15 cellular contexts compared by ENCODE assay signal in the genomic region with DNA sequence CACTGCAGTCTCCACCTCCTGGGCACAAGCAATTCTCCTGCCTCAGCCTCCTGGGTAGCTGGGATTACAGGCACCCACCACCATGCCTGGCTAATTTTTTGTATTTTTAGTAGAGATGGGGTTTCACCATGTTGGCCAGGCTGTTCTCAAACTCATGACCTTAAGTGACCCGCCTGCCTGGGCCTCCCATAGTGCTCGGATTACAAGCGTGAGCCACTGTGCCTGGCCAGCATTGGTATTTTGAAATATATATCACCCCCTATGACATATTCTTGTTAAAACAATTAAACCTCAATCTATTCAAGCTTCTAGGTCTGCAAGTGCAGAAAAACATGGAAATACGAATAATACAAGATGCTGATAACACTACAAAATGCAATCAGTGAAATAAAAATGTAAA. TPM values are rescaled to one million over a fixed set of nuclear protein-coding genes. Genes with fewer than 3 reads are reported as not detected.
"Had no signal": no experiment of that assay in that cellular context is flagged by ENCODE, and none has a peak within 500 bp of the region (broad histone marks: within the 10 kb centered on the region; RNA-seq: fewer than 3 reads in every experiment).

No MANE protein-coding gene starts in this region.

RNA-seq across cellular contexts. Expression of a gene that starts 43.6 kb away (rescaled TPM):
- total RNA-seq: T-helper 17 cell had no signal

RNA-seq across cellular contexts. Expression of a gene that starts 49.1 kb away (rescaled TPM):
- total RNA-seq: activated CD4-positive, alpha-beta T cell treated with anti-CD3 and anti-CD28 coated beads for 36 hours; activated CD4-positive, alpha-beta T cell treated with anti-CD3 and anti-CD28 coated beads, Interleukin-2, amount 10 ng/mL, durations not matched to agents 7 days and 5 days; activated CD8-positive, alpha-beta T cell treated with anti-CD3 and anti-CD28 coated beads, Interleukin-2, amount 10 ng/mL, durations not matched to agents 7 days and 5 days; activated naive CD8-positive, alpha-beta T cell treated with anti-CD3 and anti-CD28 coated beads, Interleukin-2, amount 10 ng/mL, durations not matched to agents 7 days and 5 days; activated T-helper 2 cell treated with anti-CD3 and anti-CD28 coated beads, Interferon-gamma antibody, Interleukin-2, Interleukin-4, amounts not matched to agents 10 μg/mL and 5 μg/mL and 100 μg/mL, durations not matched to agents 14 hours and 24 hours and 36 hours; astrocyte; cardiac muscle cell; PC-3; Peyer's patch; Right ventricle myocardium inferior; SK-MEL-5; T-cell; T-helper 17 cell; WTC11 had no signal
- polyA plus RNA-seq: adipose tissue had no signal

RNA-seq across cellular contexts. Expression of a gene that starts 50.3 kb away (rescaled TPM):
- total RNA-seq: activated CD4-positive, alpha-beta T cell treated with anti-CD3 and anti-CD28 coated beads for 36 hours; activated CD4-positive, alpha-beta T cell treated with anti-CD3 and anti-CD28 coated beads, Interleukin-2, amount 10 ng/mL, durations not matched to agents 7 days and 5 days; activated CD8-positive, alpha-beta T cell treated with anti-CD3 and anti-CD28 coated beads, Interleukin-2, amount 10 ng/mL, durations not matched to agents 7 days and 5 days; activated naive CD8-positive, alpha-beta T cell treated with anti-CD3 and anti-CD28 coated beads, Interleukin-2, amount 10 ng/mL, durations not matched to agents 7 days and 5 days; activated T-helper 2 cell treated with anti-CD3 and anti-CD28 coated beads, Interferon-gamma antibody, Interleukin-2, Interleukin-4, amounts not matched to agents 10 μg/mL and 5 μg/mL and 100 μg/mL, durations not matched to agents 14 hours and 24 hours and 36 hours; T-cell; T-helper 17 cell had no signal

RNA-seq across cellular contexts. Expression of a gene that starts 50.4 kb away (rescaled TPM):
- total RNA-seq: activated naive CD8-positive, alpha-beta T cell treated with anti-CD3 and anti-CD28 coated beads, Interleukin-2, amount 10 ng/mL, durations not matched to agents 7 days and 5 days; astrocyte; Right ventricle myocardium inferior; T-helper 17 cell had no signal
